In genomic region chr14:105280525-105280924, GRCh38 we compare ENCODE assay signal across 23 cellular contexts.
"Had no signal": no experiment of that assay in that cellular context is flagged by ENCODE, and none has a peak within 500 bp of the region (broad histone marks: within the 10 kb centered on the region; RNA-seq: fewer than 3 reads in every experiment).

No MANE protein-coding gene starts in this region.

- H3K27me3 ChIP-seq: hepatocyte, neural progenitor cell, ovary, right atrium auricular region, tibial nerve, upper lobe of left lung, vagina had no signal

- H3K27ac ChIP-seq: hepatocyte, left ventricle myocardium inferior, neural progenitor cell, ovary, right atrium auricular region, tibial nerve, upper lobe of left lung, vagina had no signal

- H3K9ac ChIP-seq: neural progenitor cell had no signal

- H3K4me2 ChIP-seq: hepatocyte, neural progenitor cell, smooth muscle cell had no signal

- H3K4me3 ChIP-seq: hepatocyte, left ventricle myocardium inferior, lung, neural progenitor cell, ovary, right atrium auricular region, smooth muscle cell, tibial nerve, upper lobe of left lung, vagina had no signal

- H3K36me3 ChIP-seq: left ventricle myocardium inferior, neural progenitor cell, ovary, right atrium auricular region, vagina had no signal

- DNase-seq: islet precursor cell; left ventricle myocardium inferior; mesendoderm; naive B cell; natural killer cell; nephron progenitor cell; ovary; stimulated activated CD4-positive, alpha-beta T cell treated with anti-CD3 and anti-CD28 coated beads, Interleukin-1b, Interleukin-23, amount 100 ng/mL, for 48 hours; stimulated activated CD4-positive, alpha-beta T cell treated with anti-CD3 and anti-CD28 coated beads, Interleukin-2, amount 100 ng/mL, for 48 hours; stimulated activated CD4-positive, alpha-beta T cell treated with anti-CD3 and anti-CD28 coated beads, Interleukin-4, amount 100 ng/mL, for 4 hours; stimulated activated CD8-positive, alpha-beta memory T cell treated with anti-CD3 and anti-CD28 coated beads, Interleukin-4, amount 100 ng/mL, for 48 hours; stimulated activated naive CD4-positive, alpha-beta T cell treated with Interleukin-2 at 50 U/mL for 16 hours; stimulated activated naive CD8-positive, alpha-beta T cell treated with anti-CD3 and anti-CD28 coated beads, Interleukin-15, amount 100 ng/mL, for 72 hours; substantia nigra had no signal

- H3K9me3 ChIP-seq: left ventricle myocardium inferior, ovary, right atrium auricular region, tibial nerve, upper lobe of left lung, vagina had no signal

- ATAC-seq: natural killer cell; stimulated activated memory B cell treated with anti-CD40 and anti-IgM and Interleukin-4, amounts not matched to agents 10 μg/mL and 1 μg/mL and 100 μg/mL, for 72 hours; stimulated activated naive CD8-positive, alpha-beta T cell treated with anti-CD3 and anti-CD28 coated beads, Interleukin-15, amount 100 ng/mL, for 72 hours had no signal
